In the genomic region with DNA sequence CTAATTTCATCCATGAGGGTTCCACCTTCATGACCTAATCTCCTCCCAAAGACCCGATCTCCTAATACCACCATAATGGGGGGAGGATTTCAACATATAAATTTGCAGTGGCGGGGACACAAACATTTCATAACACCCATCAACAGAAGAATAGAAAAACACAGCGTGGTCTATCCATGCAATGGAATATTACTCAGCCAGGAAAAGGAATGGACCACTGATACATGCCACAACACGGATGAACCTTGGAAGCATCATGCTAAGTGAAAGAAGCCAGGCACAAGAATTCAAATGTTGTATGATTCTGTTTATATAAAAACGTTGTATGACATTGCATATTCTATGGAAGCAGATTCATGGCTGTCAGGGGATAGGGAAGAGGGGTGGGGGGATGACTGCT, we compare ENCODE assay signal across 11 cellular contexts. TPM values are rescaled to one million over a fixed set of nuclear protein-coding genes. Genes with fewer than 3 reads are reported as not detected.
"Had no signal": no experiment of that assay in that cellular context is flagged by ENCODE, and none has a peak within 500 bp of the region (broad histone marks: within the 10 kb centered on the region; RNA-seq: fewer than 3 reads in every experiment).

No MANE protein-coding gene starts in this region.

- ATAC-seq: HCT116, HepG2 had no signal

- H3K36me3 ChIP-seq: HAP-1 had no signal

- H3K27ac Mint-ChIP-seq: IgD-negative memory B cell had no signal

- H3K27ac ChIP-seq: GM23248, HL-60 had no signal

- H3K36me3 Mint-ChIP-seq: IgD-negative memory B cell had no signal

- H3K9me3 ChIP-seq: HAP-1 had no signal

- H3K4me1 ChIP-seq: HAP-1 had no signal

- DNase-seq: GM23248, GOT3, H7, KG1 had no signal

- H3K4me3 ChIP-seq: GM23248, HAP-1 had no signal

- H3K4me3 Mint-ChIP-seq: IgD-negative memory B cell had no signal

RNA-seq across cellular contexts. Expression of a gene that starts 2.7 kb away (rescaled TPM):
- total RNA-seq: GM23248, H4, H7, HepG2, HT1080 had no signal

RNA-seq across cellular contexts. Expression of a gene that starts 21.5 kb away (rescaled TPM):
- total RNA-seq: H4, HT1080 had no signal
